In genomic region chr3:129461022-129461421, GRCh38 we compare ENCODE assay signal across 15 cellular contexts. TPM values are rescaled to one million over a fixed set of nuclear protein-coding genes. Genes with fewer than 3 reads are reported as not detected.
DNase-seq lines count a peak whose midpoint lies in the region; ATAC-seq and TF ChIP-seq lines count a peak whose summit lies in the region.
"Had no signal": no experiment of that assay in that cellular context is flagged by ENCODE, and none has a peak within 500 bp of the region (broad histone marks: within the 10 kb centered on the region; RNA-seq: fewer than 3 reads in every experiment).

No MANE protein-coding gene starts in this region.

- no peak overlapping the region for H3K4me3 ChIP-seq in AG04450 (ENCODE audit: low read depth, low read length)
- no peak overlapping the region for H3K4me3 ChIP-seq in foreskin fibroblast (ENCODE audit: low read depth in 1 of 2, low read length in 2 of 2)
- H3K4me3 ChIP-seq: BLaER1 treated with 17β-estradiol and CSF1 and Interleukin-3, amounts not matched to agents 10 nM and 100 nM had no signal

- H3K27ac Mint-ChIP-seq in activated T-helper 17 cell treated with anti-CD3 and anti-CD28 coated beads, Interleukin-2, amount 50 U/mL, for 72 hours = peak overlapping the region; percentile 66
- H3K27ac Mint-ChIP-seq: activated naive CD8-positive, alpha-beta T cell treated with anti-CD3 and anti-CD28 coated beads for 36 hours; stimulated activated naive B cell treated with anti-CD40 and anti-IgM and Interleukin-4, amounts not matched to agents 10 μg/mL and 1 μg/mL and 100 μg/mL, for 72 hours had no signal

- H3K9me3 Mint-ChIP-seq in activated T-helper 17 cell treated with anti-CD3 and anti-CD28 coated beads, Interleukin-2, amount 50 U/mL, for 72 hours = peaks cover 3% of the 10 kb centered on the region
- H3K9me3 Mint-ChIP-seq: activated naive CD8-positive, alpha-beta T cell treated with anti-CD3 and anti-CD28 coated beads for 36 hours; naive B cell; stimulated activated naive B cell treated with anti-CD40 and anti-IgM and Interleukin-4, amounts not matched to agents 10 μg/mL and 1 μg/mL and 100 μg/mL, for 72 hours had no signal

- no peaks in the 10 kb centered on the region for H3K9me3 ChIP-seq in AG04450 (ENCODE audit: control insufficient read depth, insufficient read depth, low read length)

- POLR2A ChIA-PET in AG04450 (lab: Yijun Ruan, JAX) = no interaction called here

- H3K27ac ChIP-seq in AG04450 (ENCODE audit: low read depth, low read length) = no peak overlapping the region
- H3K27ac ChIP-seq: BLaER1 treated with 17β-estradiol and CSF1 and Interleukin-3, amounts not matched to agents 10 nM and 100 nM had no signal

- ATAC-seq in GM21619 (IDR thresholded peaks at IDR 0.05; ENCODE audit: unreplicated experiment) = peak; percentile 50
- peak; percentile 56 for ATAC-seq in activated T-helper 17 cell treated with anti-CD3 and anti-CD28 coated beads, Interleukin-2, amount 50 U/mL, for 72 hours (replicated peaks)
- no peak for ATAC-seq in stimulated activated naive CD8-positive, alpha-beta T cell treated with anti-CD3 and anti-CD28 coated beads, Interleukin-15, Interleukin-2, amounts not matched to agents 100 U/mL and 50 U/mL, for 24 hours

- no peaks in the 10 kb centered on the region for H3K27me3 Mint-ChIP-seq in activated T-helper 17 cell treated with anti-CD3 and anti-CD28 coated beads, Interleukin-2, amount 50 U/mL, for 72 hours
- H3K27me3 Mint-ChIP-seq: activated naive CD8-positive, alpha-beta T cell treated with anti-CD3 and anti-CD28 coated beads for 36 hours; naive B cell; stimulated activated naive B cell treated with anti-CD40 and anti-IgM and Interleukin-4, amounts not matched to agents 10 μg/mL and 1 μg/mL and 100 μg/mL, for 72 hours had no signal

- TF ChIP-seq CTCF in AG04450 (IDR thresholded peaks at IDR 0.05; ENCODE audit: low read depth, low read length) (no peak), foreskin fibroblast (IDR thresholded peaks at IDR 0.05; ENCODE audit: low read depth, low read length) (no peak)

- H3K4me3 Mint-ChIP-seq in activated T-helper 17 cell treated with anti-CD3 and anti-CD28 coated beads, Interleukin-2, amount 50 U/mL, for 72 hours = no peak overlapping the region
- H3K4me3 Mint-ChIP-seq: activated naive CD8-positive, alpha-beta T cell treated with anti-CD3 and anti-CD28 coated beads for 36 hours; naive B cell; stimulated activated naive B cell treated with anti-CD40 and anti-IgM and Interleukin-4, amounts not matched to agents 10 μg/mL and 1 μg/mL and 100 μg/mL, for 72 hours had no signal

- peaks cover 7% of the 10 kb centered on the region for H3K36me3 Mint-ChIP-seq in activated T-helper 17 cell treated with anti-CD3 and anti-CD28 coated beads, Interleukin-2, amount 50 U/mL, for 72 hours (ENCODE audit: low read depth)

- peak; percentile 18 for DNase-seq in AG04450 (ENCODE audit: low read depth, low spot score)
- peak; percentile 69 to 74 for DNase-seq in foreskin fibroblast
- no peak for DNase-seq in NCI-H524 treated with DMSO at 0.1 percent for 48 hours (lab: John Stamatoyannopoulos, UW)
- no peak for DNase-seq in T-helper 1 cell
- DNase-seq in stimulated activated naive CD8-positive, alpha-beta T cell treated with anti-CD3 and anti-CD28 coated beads, Interleukin-15, Interleukin-2, amounts not matched to agents 100 U/mL and 50 U/mL, for 24 hours = no peak
- no peak for DNase-seq in activated gamma-delta T cell (lab: John Stamatoyannopoulos, UW)
- DNase-seq: activated CD4-positive, alpha-beta T cell treated with anti-CD3 and anti-CD28 coated beads, Interleukin-2, amount 50 U/mL, for 4 hours; activated naive CD8-positive, alpha-beta T cell treated with anti-CD3 and anti-CD28 coated beads for 36 hours; naive B cell; NCI-H1105; NCI-H510A; stimulated activated naive B cell treated with anti-CD40 and anti-IgM and Interleukin-4, amounts not matched to agents 10 μg/mL and 1 μg/mL and 100 μg/mL, for 72 hours had no signal

- peaks cover 7% of the 10 kb centered on the region for H3K4me1 Mint-ChIP-seq in activated T-helper 17 cell treated with anti-CD3 and anti-CD28 coated beads, Interleukin-2, amount 50 U/mL, for 72 hours

- H3K27me3 ChIP-seq in AG04450 (ENCODE audit: control insufficient read depth, insufficient read depth, low read length) = no peaks in the 10 kb centered on the region
- H3K27me3 ChIP-seq: BLaER1 treated with 17β-estradiol and CSF1 and Interleukin-3, amounts not matched to agents 10 nM and 100 nM had no signal

- CTCF ChIA-PET in AG04450 (lab: Charles Lee) = no interaction called here

RNA-seq across cellular contexts. Expression of gene IFT122, which starts 21.0 kb away (rescaled TPM):
- 14.0 and 14.3 TPM in 2 replicates for polyA plus RNA-seq in AG04450 (2011; rRNA removed)
- 31.4 and 48.7 TPM in 2 replicates for polyA minus RNA-seq in AG04450 (2011; rRNA and poly(A)+ RNA removed)
- total RNA-seq in activated T-helper 17 cell treated with anti-CD3 and anti-CD28 coated beads, Interleukin-2, amount 50 U/mL, for 72 hours = 10 to 100 TPM; 19.3 to 33.4 TPM

RNA-seq across cellular contexts. Expression of gene MBD4, which starts 21.3 kb away (rescaled TPM):
- polyA plus RNA-seq in AG04450 (2011; rRNA removed) = 26.2 and 35.6 TPM in 2 replicates
- 8.1 and 17.2 TPM in 2 replicates for polyA minus RNA-seq in AG04450 (2011; rRNA and poly(A)+ RNA removed)
- total RNA-seq in activated T-helper 17 cell treated with anti-CD3 and anti-CD28 coated beads, Interleukin-2, amount 50 U/mL, for 72 hours = 10 to 100 TPM; 38.4 to 44.4 TPM

RNA-seq across cellular contexts. Expression of gene EFCAB12, which starts 32.6 kb away (rescaled TPM):
- 0.07 and 0.19 TPM in 2 replicates for polyA plus RNA-seq in AG04450 (2011; rRNA removed)
- 0.18 and 0.22 TPM in 2 replicates for polyA minus RNA-seq in AG04450 (2011; rRNA and poly(A)+ RNA removed)
- total RNA-seq in activated T-helper 17 cell treated with anti-CD3 and anti-CD28 coated beads, Interleukin-2, amount 50 U/mL, for 72 hours = 1 to 10 TPM in 1 of 2 donors, under 1 TPM in 1; 0.63 to 1.7 TPM

Comparison
In these comparisons a context has a peak if more than half of its experiments do, and no peak if none do; other contexts are left out.
1. DNase-seq: peak in AG04450 (single experiment) and foreskin fibroblast (2 of 2); none in NCI-H524 treated with DMSO at 0.1 percent for 48 hours (single experiment), T-helper 1 cell (0 of 5), stimulated activated naive CD8-positive, alpha-beta T cell treated with anti-CD3 and anti-CD28 coated beads, Interleukin-15, Interleukin-2, amounts not matched to agents 100 U/mL and 50 U/mL, for 24 hours (single experiment) and activated gamma-delta T cell (single experiment).